In genomic region chr5:45507174-45507573, GRCh38 we compare ENCODE assay signal across 18 cellular contexts.
A peak's percentile ranks its signal among the peaks of the same experiment; 100 is the strongest.
DNase-seq lines count a peak whose midpoint lies in the region; ATAC-seq and TF ChIP-seq lines count a peak whose summit lies in the region.
"Had no signal": no experiment of that assay in that cellular context is flagged by ENCODE, and none has a peak within 500 bp of the region (broad histone marks: within the 10 kb centered on the region; RNA-seq: fewer than 3 reads in every experiment).

No MANE protein-coding gene starts in this region.

- no peak overlapping the region for H3K4me3 Mint-ChIP-seq in endodermal cell
- H3K4me3 Mint-ChIP-seq: activated T-helper 17 cell treated with anti-CD3 and anti-CD28 coated beads, Interleukin-2, amount 50 U/mL, for 72 hours; CD8-positive, alpha-beta memory T cell; neural crest cell; T-helper 2 cell treated with Interferon-gamma antibody and Interleukin-4, amounts not matched to agents 5 μg/mL and 100 μg/mL, for 36 hours had no signal

- TF ChIP-seq CTCF in endodermal cell (conservative IDR thresholded peaks at IDR 0.05), result no peak

- H3K4me3 ChIP-seq in endodermal cell (ENCODE audit: low read length), result no peak overlapping the region
- H3K4me3 ChIP-seq: heart left ventricle, left lung, testis had no signal

- DNase-seq in NCI-H1105 (lab: John Stamatoyannopoulos, UW) (peak; percentile 93), NCI-H2196 (lab: John Stamatoyannopoulos, UW; ENCODE audit: unreplicated experiment) (peak; percentile 60), endodermal cell (no peak), pons (ENCODE audit: low spot score) (peak; percentile 56)
- no peak for DNase-seq in activated CD8-positive, alpha-beta memory T cell treated with anti-CD3 and anti-CD28 coated beads, Interleukin-2, amount 50 U/mL, for 48 hours
- DNase-seq: activated CD4-positive, alpha-beta T cell treated with anti-CD3 and anti-CD28 coated beads, Interleukin-2, amount 50 U/mL, for 4 hours; CD8-positive, alpha-beta memory T cell; left lung; NCI-H1417 treated with DMSO at 0.1 percent for 48 hours; small intestine; testis had no signal

- H3K4me1 Mint-ChIP-seq in endodermal cell, result no peaks in the 10 kb centered on the region
- H3K4me1 Mint-ChIP-seq: activated T-helper 17 cell treated with anti-CD3 and anti-CD28 coated beads, Interleukin-2, amount 50 U/mL, for 72 hours; CD8-positive, alpha-beta memory T cell had no signal

- no peak for ATAC-seq in GM21529 (IDR thresholded peaks at IDR 0.05; ENCODE audit: unreplicated experiment)
- no peak for ATAC-seq in HG03108 (IDR thresholded peaks at IDR 0.05; ENCODE audit: unreplicated experiment)
- ATAC-seq: activated T-helper 17 cell treated with anti-CD3 and anti-CD28 coated beads, Interleukin-2, amount 50 U/mL, for 72 hours; left lung had no signal

- H3K27me3 Mint-ChIP-seq in endodermal cell (ENCODE audit: insufficient read depth), result no peaks in the 10 kb centered on the region
- H3K27me3 Mint-ChIP-seq: activated T-helper 17 cell treated with anti-CD3 and anti-CD28 coated beads, Interleukin-2, amount 50 U/mL, for 72 hours; CD8-positive, alpha-beta memory T cell had no signal

- H3K9ac ChIP-seq in endodermal cell (ENCODE audit: extremely low read depth, low read length, poor library complexity, severe bottlenecking), result no peak overlapping the region

- no peaks in the 10 kb centered on the region for H3K9me3 ChIP-seq in endodermal cell (ENCODE audit: control insufficient read depth, low read length)
- H3K9me3 ChIP-seq: left lung, testis had no signal

- no peaks in the 10 kb centered on the region for H3K4me1 ChIP-seq in endodermal cell (ENCODE audit: control insufficient read depth, insufficient read depth, low read length)
- H3K4me1 ChIP-seq: heart left ventricle, left lung, testis had no signal

- no peak overlapping the region for H3K27ac Mint-ChIP-seq in endodermal cell
- H3K27ac Mint-ChIP-seq: activated T-helper 17 cell treated with anti-CD3 and anti-CD28 coated beads, Interleukin-2, amount 50 U/mL, for 72 hours; CD8-positive, alpha-beta memory T cell; T-helper 2 cell treated with Interferon-gamma antibody and Interleukin-4, amounts not matched to agents 5 μg/mL and 100 μg/mL, for 36 hours had no signal

- H3K27me3 ChIP-seq in endodermal cell (ENCODE audit: control insufficient read depth, insufficient read depth, low read length, poor library complexity, severe bottlenecking), result no peaks in the 10 kb centered on the region
- H3K27me3 ChIP-seq: heart left ventricle, left lung, testis had no signal

- WGBS in endodermal cell (ENCODE audit: insufficient coverage in 1 of 2, insufficient read length in 1 of 2), 2 experiments, result 75 to 77% methylated on average over 1 of the region's 1 CpG

- no peaks in the 10 kb centered on the region for H3K36me3 Mint-ChIP-seq in endodermal cell (ENCODE audit: low read depth)
- H3K36me3 Mint-ChIP-seq: CD8-positive, alpha-beta memory T cell had no signal

- peak overlapping the region; percentile 42 for H3K27ac ChIP-seq in endodermal cell (ENCODE audit: low read depth, low read length)
- H3K27ac ChIP-seq: epithelial cell of prostate, heart left ventricle, left lung, testis had no signal

- H3K36me3 ChIP-seq in endodermal cell (ENCODE audit: control insufficient read depth, insufficient read depth, low read length), result no peaks in the 10 kb centered on the region
- H3K36me3 ChIP-seq: heart left ventricle, left lung had no signal

- H3K9me3 Mint-ChIP-seq in endodermal cell, result peaks cover 6% of the 10 kb centered on the region
- H3K9me3 Mint-ChIP-seq: neural crest cell had no signal

Comparison
In these comparisons a context has a peak if more than half of its experiments do, and no peak if none do; other contexts are left out.
1. DNase-seq: peak in NCI-H1105 (single experiment), NCI-H2196 (single experiment) and pons (single experiment); none in endodermal cell (single experiment) and activated CD8-positive, alpha-beta memory T cell treated with anti-CD3 and anti-CD28 coated beads, Interleukin-2, amount 50 U/mL, for 48 hours (single experiment).